In the genomic region with DNA sequence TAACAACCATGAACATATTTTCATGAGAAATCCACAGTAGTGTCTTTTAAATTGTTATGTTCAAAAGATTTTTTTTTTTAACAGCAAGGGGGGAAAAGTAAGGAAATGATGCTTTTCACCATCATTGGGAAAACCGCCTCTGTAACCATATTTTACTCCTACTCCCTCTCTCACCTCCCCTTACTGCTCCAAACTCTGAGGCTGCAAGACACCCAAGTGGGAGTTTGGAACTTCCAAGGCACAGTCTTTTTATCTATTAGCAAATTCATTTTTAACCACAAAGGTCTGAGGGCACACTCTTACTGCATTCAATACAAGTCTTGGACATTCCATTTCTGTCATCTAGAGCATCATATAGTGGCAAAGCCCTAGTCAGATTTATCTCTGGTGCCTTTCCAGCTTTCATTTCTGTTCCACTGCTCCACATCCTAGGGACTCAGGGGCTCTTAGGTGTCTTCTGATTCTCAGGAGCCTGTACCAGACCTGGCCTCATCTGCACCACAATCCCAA, we compare ENCODE assay signal across 27 cellular contexts. TPM values are rescaled to one million over a fixed set of nuclear protein-coding genes. Genes with fewer than 3 reads are reported as not detected.
DNase-seq lines count a peak whose midpoint lies in the region; ATAC-seq, FAIRE-seq and TF ChIP-seq lines count a peak whose summit lies in the region.
"Had no signal": no experiment of that assay in that cellular context is flagged by ENCODE, and none has a peak within 500 bp of the region (broad histone marks: within the 10 kb centered on the region; RNA-seq: fewer than 3 reads in every experiment).

No MANE protein-coding gene starts in this region.

- no peak for ATAC-seq in stimulated activated naive CD8-positive, alpha-beta T cell treated with anti-CD3 and anti-CD28 coated beads, Interleukin-15, amount 100 ng/mL, for 72 hours
- no peak for ATAC-seq in stimulated activated memory B cell treated with anti-CD40 and anti-IgM and Interleukin-4, amounts not matched to agents 10 μg/mL and 1 μg/mL and 100 μg/mL, for 72 hours
- ATAC-seq in GM18861 (IDR thresholded peaks at IDR 0.05; ENCODE audit: unreplicated experiment) (no peak), GM21619 (IDR thresholded peaks at IDR 0.05; ENCODE audit: unreplicated experiment) (no peak)
- ATAC-seq: CD8-positive, alpha-beta T cell had no signal

- peaks cover 5% of the 10 kb centered on the region for H3K4me1 ChIP-seq in astrocyte (ENCODE audit: insufficient read depth, low read length)

- H3K36me3 Mint-ChIP-seq in stimulated activated naive CD8-positive, alpha-beta T cell treated with anti-CD3 and anti-CD28 coated beads, Interleukin-15, Interleukin-2, amounts not matched to agents 100 ng/mL and 50 ng/mL, for 24 hours (ENCODE audit: low read depth) = peaks cover 20% of the 10 kb centered on the region
- no peaks in the 10 kb centered on the region for H3K36me3 Mint-ChIP-seq in astrocyte (ENCODE audit: low read depth, unreplicated experiment)
- H3K36me3 Mint-ChIP-seq in stimulated activated memory B cell treated with anti-CD40 and anti-IgM and Interleukin-4, amounts not matched to agents 10 μg/mL and 1 μg/mL and 100 μg/mL, for 72 hours = peaks cover 14% of the 10 kb centered on the region

- no peaks in the 10 kb centered on the region for H3K9me3 ChIP-seq in astrocyte (ENCODE audit: insufficient read depth, low read depth, low read length)
- H3K9me3 ChIP-seq: BLaER1 treated with 17β-estradiol and CSF1 and Interleukin-3, amounts not matched to agents 10 nM and 100 nM; Caco-2 had no signal

- H4K20me1 ChIP-seq in astrocyte (ENCODE audit: insufficient read depth, low read length) = no peaks in the 10 kb centered on the region
- H4K20me1 ChIP-seq: BLaER1 treated with 17β-estradiol and CSF1 and Interleukin-3, amounts not matched to agents 10 nM and 100 nM had no signal

- no peak overlapping the region for H3K27ac ChIP-seq in astrocyte (ENCODE audit: low read depth, low read length)
- H3K27ac ChIP-seq: BLaER1 treated with 17β-estradiol and CSF1 and Interleukin-3, amounts not matched to agents 10 nM and 100 nM; GM23248; KMS-11 had no signal

- no peaks in the 10 kb centered on the region for H3K9me3 Mint-ChIP-seq in stimulated activated naive CD8-positive, alpha-beta T cell treated with anti-CD3 and anti-CD28 coated beads, Interleukin-15, Interleukin-2, amounts not matched to agents 100 ng/mL and 50 ng/mL, for 24 hours
- H3K9me3 Mint-ChIP-seq in stimulated activated naive CD8-positive, alpha-beta T cell treated with anti-CD3 and anti-CD28 coated beads, Interleukin-15, amount 100 ng/mL, for 72 hours = no peaks in the 10 kb centered on the region
- H3K9me3 Mint-ChIP-seq in astrocyte (ENCODE audit: unreplicated experiment) = peaks cover 2% of the 10 kb centered on the region
- no peaks in the 10 kb centered on the region for H3K9me3 Mint-ChIP-seq in stimulated activated memory B cell treated with anti-CD40 and anti-IgM and Interleukin-4, amounts not matched to agents 10 μg/mL and 1 μg/mL and 100 μg/mL, for 72 hours
- H3K9me3 Mint-ChIP-seq: CD8-positive, alpha-beta T cell; IgD-negative memory B cell had no signal

- no peak for FAIRE-seq in astrocyte (lab: Jason Lieb, UNC)
- FAIRE-seq: A204.1, GM12892 had no signal

- peaks cover 42% of the 10 kb centered on the region for H3K4me1 Mint-ChIP-seq in stimulated activated naive CD8-positive, alpha-beta T cell treated with anti-CD3 and anti-CD28 coated beads, Interleukin-15, Interleukin-2, amounts not matched to agents 100 ng/mL and 50 ng/mL, for 24 hours (ENCODE audit: low read depth)
- peaks cover 44% of the 10 kb centered on the region for H3K4me1 Mint-ChIP-seq in stimulated activated naive CD8-positive, alpha-beta T cell treated with anti-CD3 and anti-CD28 coated beads, Interleukin-15, amount 100 ng/mL, for 72 hours
- peaks cover 44% of the 10 kb centered on the region for H3K4me1 Mint-ChIP-seq in astrocyte (ENCODE audit: low read depth, unreplicated experiment)
- H3K4me1 Mint-ChIP-seq in stimulated activated memory B cell treated with anti-CD40 and anti-IgM and Interleukin-4, amounts not matched to agents 10 μg/mL and 1 μg/mL and 100 μg/mL, for 72 hours = peaks cover 11% of the 10 kb centered on the region

- TF ChIP-seq CTCF in astrocyte (IDR thresholded peaks at IDR 0.05; ENCODE audit: insufficient read depth, low read depth, low read length) = no peak
- TF ChIP-seq CTCF in fibroblast of villous mesenchyme (IDR thresholded peaks at IDR 0.05; ENCODE audit: insufficient read depth, low read depth, low read length) = no peak

- H3K4me2 ChIP-seq in astrocyte (ENCODE audit: low read length) = no peak overlapping the region
- H3K4me2 ChIP-seq: BLaER1 treated with 17β-estradiol and CSF1 and Interleukin-3, amounts not matched to agents 10 nM and 100 nM; KMS-11 had no signal

- DNase-seq in stimulated activated naive CD8-positive, alpha-beta T cell treated with anti-CD3 and anti-CD28 coated beads, Interleukin-15, amount 100 ng/mL, for 72 hours = no peak
- peak; percentile 50 for DNase-seq in astrocyte (ENCODE audit: low read depth)
- DNase-seq in fibroblast of villous mesenchyme (ENCODE audit: low read depth) = peak; percentile 32
- DNase-seq in occipital lobe (lab: John Stamatoyannopoulos, UW) = no peak
- DNase-seq: AML-193; Caco-2; CD8-positive, alpha-beta T cell; GF-D8; GM23248; H7; MM.1S; NCI-H1417; NCI-H1694; NCI-H2081; NCI-H2227 treated with DMSO at 0.1 percent for 48 hours; NCI-H526 treated with DMSO at 0.1 percent for 48 hours; Right ventricle myocardium superior; RPMI8226 had no signal

- H3K27me3 ChIP-seq in astrocyte (ENCODE audit: insufficient read depth, low read length) = no peaks in the 10 kb centered on the region
- H3K27me3 ChIP-seq: BLaER1 treated with 17β-estradiol and CSF1 and Interleukin-3, amounts not matched to agents 10 nM and 100 nM had no signal

- no peak overlapping the region for H3K4me3 Mint-ChIP-seq in stimulated activated naive CD8-positive, alpha-beta T cell treated with anti-CD3 and anti-CD28 coated beads, Interleukin-15, Interleukin-2, amounts not matched to agents 100 ng/mL and 50 ng/mL, for 24 hours
- no peak overlapping the region for H3K4me3 Mint-ChIP-seq in stimulated activated naive CD8-positive, alpha-beta T cell treated with anti-CD3 and anti-CD28 coated beads, Interleukin-15, amount 100 ng/mL, for 72 hours
- peak overlapping the region; percentile 30 for H3K4me3 Mint-ChIP-seq in astrocyte (ENCODE audit: unreplicated experiment)
- H3K4me3 Mint-ChIP-seq in stimulated activated memory B cell treated with anti-CD40 and anti-IgM and Interleukin-4, amounts not matched to agents 10 μg/mL and 1 μg/mL and 100 μg/mL, for 72 hours = no peak overlapping the region
- H3K4me3 Mint-ChIP-seq: CD8-positive, alpha-beta T cell; IgD-negative memory B cell had no signal

- H3K27me3 Mint-ChIP-seq in stimulated activated naive CD8-positive, alpha-beta T cell treated with anti-CD3 and anti-CD28 coated beads, Interleukin-15, Interleukin-2, amounts not matched to agents 100 ng/mL and 50 ng/mL, for 24 hours = no peaks in the 10 kb centered on the region
- H3K27me3 Mint-ChIP-seq in stimulated activated naive CD8-positive, alpha-beta T cell treated with anti-CD3 and anti-CD28 coated beads, Interleukin-15, amount 100 ng/mL, for 72 hours = no peaks in the 10 kb centered on the region
- H3K27me3 Mint-ChIP-seq in astrocyte (ENCODE audit: low read depth, unreplicated experiment) = no peaks in the 10 kb centered on the region
- H3K27me3 Mint-ChIP-seq in stimulated activated memory B cell treated with anti-CD40 and anti-IgM and Interleukin-4, amounts not matched to agents 10 μg/mL and 1 μg/mL and 100 μg/mL, for 72 hours = no peaks in the 10 kb centered on the region
- H3K27me3 Mint-ChIP-seq: IgD-negative memory B cell had no signal

- no peak overlapping the region for H3K9ac ChIP-seq in astrocyte (ENCODE audit: low read length)
- H3K9ac ChIP-seq: BLaER1 treated with 17β-estradiol and CSF1 and Interleukin-3, amounts not matched to agents 10 nM and 100 nM; GM23248; KMS-11 had no signal

- H3K79me2 ChIP-seq in astrocyte (ENCODE audit: insufficient read depth, low read length) = no peaks in the 10 kb centered on the region

- H2AFZ ChIP-seq in astrocyte (ENCODE audit: low read depth, low read length) = no peak overlapping the region
- H2AFZ ChIP-seq: GM23248 had no signal

- H3K36me3 ChIP-seq in astrocyte (ENCODE audit: insufficient read depth, low read length) = no peaks in the 10 kb centered on the region

- H3K4me3 ChIP-seq in astrocyte (ENCODE audit: insufficient read depth, low read depth, low read length) (no peak overlapping the region), fibroblast of villous mesenchyme (ENCODE audit: low read depth, low read length) (no peak overlapping the region)
- H3K4me3 ChIP-seq: BLaER1 treated with 17β-estradiol and CSF1 and Interleukin-3, amounts not matched to agents 10 nM and 100 nM; GM23248 had no signal

- peak overlapping the region; percentile 47 for H3K27ac Mint-ChIP-seq in stimulated activated naive CD8-positive, alpha-beta T cell treated with anti-CD3 and anti-CD28 coated beads, Interleukin-15, Interleukin-2, amounts not matched to agents 100 ng/mL and 50 ng/mL, for 24 hours
- H3K27ac Mint-ChIP-seq in stimulated activated naive CD8-positive, alpha-beta T cell treated with anti-CD3 and anti-CD28 coated beads, Interleukin-15, amount 100 ng/mL, for 72 hours = no peak overlapping the region
- peak overlapping the region; percentile 73 for H3K27ac Mint-ChIP-seq in astrocyte (ENCODE audit: unreplicated experiment)
- H3K27ac Mint-ChIP-seq in stimulated activated memory B cell treated with anti-CD40 and anti-IgM and Interleukin-4, amounts not matched to agents 10 μg/mL and 1 μg/mL and 100 μg/mL, for 72 hours = peak overlapping the region; percentile 53
- H3K27ac Mint-ChIP-seq: CD8-positive, alpha-beta T cell; IgD-negative memory B cell had no signal

RNA-seq across cellular contexts. Expression of a gene that starts 13.2 kb away (rescaled TPM):
- total RNA-seq in astrocyte (65.1 and 72.2 TPM in 2 replicates), fibroblast of villous mesenchyme (4.2 and 7.3 TPM in 2 replicates), occipital lobe (10.3 TPM)

RNA-seq across cellular contexts. Expression of a gene that starts 14.2 kb away (rescaled TPM):
- total RNA-seq in astrocyte = 43.2 and 46.6 TPM in 2 replicates
- 29.0 and 36.3 TPM in 2 replicates for total RNA-seq in fibroblast of villous mesenchyme
- total RNA-seq in occipital lobe = 16.5 TPM

RNA-seq across cellular contexts. Expression of a gene that starts 18.7 kb away (rescaled TPM):
- total RNA-seq in astrocyte (3.9 and 4.0 TPM in 2 replicates), fibroblast of villous mesenchyme (5.2 and 6.9 TPM in 2 replicates), occipital lobe (9.8 TPM)

Comparison
In these comparisons a context has a peak if more than half of its experiments do, and no peak if none do; other contexts are left out.
1. H3K27ac Mint-ChIP-seq: peak in stimulated activated naive CD8-positive, alpha-beta T cell treated with anti-CD3 and anti-CD28 coated beads, Interleukin-15, Interleukin-2, amounts not matched to agents 100 ng/mL and 50 ng/mL, for 24 hours (single experiment), astrocyte (single experiment) and stimulated activated memory B cell treated with anti-CD40 and anti-IgM and Interleukin-4, amounts not matched to agents 10 μg/mL and 1 μg/mL and 100 μg/mL, for 72 hours (single experiment); none in stimulated activated naive CD8-positive, alpha-beta T cell treated with anti-CD3 and anti-CD28 coated beads, Interleukin-15, amount 100 ng/mL, for 72 hours (0 of 2).
2. DNase-seq: peak in astrocyte (single experiment) and fibroblast of villous mesenchyme (single experiment); none in stimulated activated naive CD8-positive, alpha-beta T cell treated with anti-CD3 and anti-CD28 coated beads, Interleukin-15, amount 100 ng/mL, for 72 hours (0 of 2) and occipital lobe (single experiment).